Comparison of ENCODE assay signal across 10 cellular contexts in genomic region chr6:15551798-15552197, GRCh38.
DNase-seq lines count a peak whose midpoint lies in the region; ATAC-seq and TF ChIP-seq lines count a peak whose summit lies in the region.
"Had no signal": no experiment of that assay in that cellular context is flagged by ENCODE, and none has a peak within 500 bp of the region (broad histone marks: within the 10 kb centered on the region; RNA-seq: fewer than 3 reads in every experiment).

No MANE protein-coding gene starts in this region.

- no peak overlapping the region for H2AK5ac ChIP-seq in H9 (ENCODE audit: insufficient read length, low read length)

- H3K9me3 Mint-ChIP-seq in H9 (no peaks in the 10 kb centered on the region), glutamatergic neuron (ENCODE audit: unreplicated experiment) (no peaks in the 10 kb centered on the region)

- no peak overlapping the region for H2BK20ac ChIP-seq in H9 (ENCODE audit: low read depth, low read length, poor library complexity, severe bottlenecking)

- no peak overlapping the region for H3K14ac ChIP-seq in H9 (ENCODE audit: insufficient read depth, low read length)

- no CpG with 5 or more reads among the region's 6 CpGs for WGBS in H9 (ENCODE audit: extremely low coverage, insufficient read length, low lambda C conversion rate)
- 28 to 37% (median 35%) methylated on average over 6 of the region's 6 CpGs for WGBS in heart left ventricle, 4 donors

- no peaks in the 10 kb centered on the region; the same call in 1 of the 2 replicates for H3K27me3 Mint-ChIP-seq in H9 (ENCODE audit: low read depth)
- peaks cover 2% of the 10 kb centered on the region for H3K27me3 Mint-ChIP-seq in glutamatergic neuron (ENCODE audit: unreplicated experiment)

- no peak overlapping the region for H2AFZ ChIP-seq in H9 (ENCODE audit: low read length)

- no peak for DNase-seq in H9
- DNase-seq in heart left ventricle = peak in 3 of 5 donors; percentile 18 to 29 (median 28)
- DNase-seq in gastrocnemius medialis = no peak
- no peak for DNase-seq in glutamatergic neuron
- no peak for DNase-seq in inferior parietal cortex (ENCODE audit: extremely low spot score)
- DNase-seq: amniotic stem cell; foreskin keratinocyte; stimulated activated naive CD4-positive, alpha-beta T cell had no signal

- H3K4me3 ChIP-seq in heart left ventricle (no peak overlapping the region), gastrocnemius medialis (no peak overlapping the region)

- H3K27ac Mint-ChIP-seq in H9 = peak overlapping the region in 2 of 3 experiments; percentile 20 to 77; a peak in 3 of 7 replicates
- H3K27ac Mint-ChIP-seq in glutamatergic neuron (ENCODE audit: unreplicated experiment) = no peak overlapping the region

- no peak overlapping the region for H3T11ph ChIP-seq in H9 (ENCODE audit: low read length)

- no peak for TF ChIP-seq CTCF in H9 (conservative IDR thresholded peaks at IDR 0.05)
- no peak for TF ChIP-seq CTCF in heart left ventricle (IDR thresholded peaks at IDR 0.05)
- TF ChIP-seq CTCF in gastrocnemius medialis (IDR thresholded peaks at IDR 0.05 in 4 of 5, conservative IDR thresholded peaks at IDR 0.05 in 1 of 5) = no peak
- TF ChIP-seq CTCF in glutamatergic neuron (IDR thresholded peaks at IDR 0.05; ENCODE audit: partially characterized antibody, unreplicated experiment) = no peak

- no peak for TF ChIP-seq POLR2A in heart left ventricle (IDR thresholded peaks at IDR 0.05)
- TF ChIP-seq POLR2A in gastrocnemius medialis (IDR thresholded peaks at IDR 0.05) = no peak

- in situ Hi-C loops in gastrocnemius medialis (cut with MboI; ENCODE audit: low sequenced_read_pairs in 4 of 4) = no loop called here

- H3K36me3 Mint-ChIP-seq in H9 (ENCODE audit: insufficient read depth in 1 of 3, low read depth in 3 of 3) (peaks cover 0 to 10% (median 2%) of the 10 kb centered on the region in 3 experiments; a peak in 2 of 7 replicates), glutamatergic neuron (ENCODE audit: unreplicated experiment) (no peaks in the 10 kb centered on the region)

- H3K4me3 Mint-ChIP-seq in H9 (no peak overlapping the region), glutamatergic neuron (ENCODE audit: unreplicated experiment) (no peak overlapping the region)

- H3K4ac ChIP-seq in H9 (ENCODE audit: low read depth, low read length) = no peak overlapping the region

- H3K4me1 Mint-ChIP-seq in H9 = peaks cover 51 to 64% of the 10 kb centered on the region in 2 experiments
- peaks cover 12% of the 10 kb centered on the region for H3K4me1 Mint-ChIP-seq in glutamatergic neuron (ENCODE audit: low read depth, unreplicated experiment)

- H3K9me3 ChIP-seq in H9 (ENCODE audit: control insufficient read depth, low read depth, low read length) = no peaks in the 10 kb centered on the region
- no peaks in the 10 kb centered on the region for H3K9me3 ChIP-seq in heart left ventricle
- H3K9me3 ChIP-seq in gastrocnemius medialis = no peaks in the 10 kb centered on the region

- H3K27ac ChIP-seq in H9 (ENCODE audit: insufficient read length, low read depth, low read length) = no peak overlapping the region
- peak overlapping the region in 6 of 12 donors; percentile 10 to 43 (median 38) for H3K27ac ChIP-seq in heart left ventricle
- H3K27ac ChIP-seq in gastrocnemius medialis = peak overlapping the region in 3 of 4 donors; percentile 16 to 40 (median 22)
- H3K27ac ChIP-seq: foreskin keratinocyte had no signal

- H3K4me1 ChIP-seq in H9 (ENCODE audit: insufficient read depth, low read length) (peaks cover 14% of the 10 kb centered on the region), heart left ventricle (peaks cover 0 to 64% (median 25%) of the 10 kb centered on the region in 12 donors), gastrocnemius medialis (peaks cover 11 to 22% of the 10 kb centered on the region in 2 donors)
- H3K4me1 ChIP-seq: foreskin keratinocyte had no signal

- H3K36me3 ChIP-seq in heart left ventricle (no peaks in the 10 kb centered on the region), gastrocnemius medialis (no peaks in the 10 kb centered on the region)

- H3K56ac ChIP-seq in H9 (ENCODE audit: insufficient read length, low read depth, low read length) = no peak overlapping the region

- H3K23me2 ChIP-seq in H9 (ENCODE audit: insufficient read length, low read depth, low read length, poor library complexity, severe bottlenecking) = no peaks in the 10 kb centered on the region

- H4K5ac ChIP-seq in H9 (ENCODE audit: insufficient read length, low read depth, low read length) = no peak overlapping the region

- no peak overlapping the region for H2BK15ac ChIP-seq in H9 (ENCODE audit: low read depth, low read length)

- no peak overlapping the region for H3K23ac ChIP-seq in H9 (ENCODE audit: insufficient read length, low read depth, low read length)

- H4K20me1 ChIP-seq in H9 (ENCODE audit: control insufficient read depth, insufficient read depth, insufficient read length) = no peaks in the 10 kb centered on the region

- no peak overlapping the region for H4K91ac ChIP-seq in H9 (ENCODE audit: insufficient read length, low read depth, low read length)

- ATAC-seq in heart left ventricle (peak; percentile 47 to 81 (median 61)), gastrocnemius medialis (peak; percentile 38 to 45), GM19328 (IDR thresholded peaks at IDR 0.05; ENCODE audit: unreplicated experiment) (no peak)
- ATAC-seq: foreskin keratinocyte had no signal

- H3K27me3 ChIP-seq in H9 (ENCODE audit: insufficient read depth, low read length) (no peaks in the 10 kb centered on the region; the same call in 1 of the 2 replicates), heart left ventricle (no peaks in the 10 kb centered on the region), gastrocnemius medialis (no peaks in the 10 kb centered on the region)
- H3K27me3 ChIP-seq: foreskin keratinocyte had no signal

- H3K9ac ChIP-seq in H9 (ENCODE audit: extremely low read depth, insufficient read length, low read length) = no peak overlapping the region

- no peak overlapping the region for H3K18ac ChIP-seq in H9 (ENCODE audit: insufficient read length, low read depth, low read length)

- H3K4me2 ChIP-seq in H9 (ENCODE audit: insufficient read depth, insufficient read length, low read length) = no peak overlapping the region

- no peak overlapping the region for H2BK120ac ChIP-seq in H9 (ENCODE audit: low read depth, low read length, poor library complexity, severe bottlenecking)

- no peak overlapping the region for H4K8ac ChIP-seq in H9 (replicated peaks; ENCODE audit: insufficient read length, low read depth, low read length)

- H2BK5ac ChIP-seq in H9 (ENCODE audit: insufficient read length, low read length) = no peak overlapping the region

- H3K79me1 ChIP-seq in H9 (ENCODE audit: insufficient read depth, low read depth, low read length, poor library complexity, severe bottlenecking) = no peaks in the 10 kb centered on the region

- H3K79me2 ChIP-seq in H9 (ENCODE audit: insufficient read depth, low read length) = no peaks in the 10 kb centered on the region

- no peak overlapping the region for H2BK12ac ChIP-seq in H9 (ENCODE audit: insufficient read length, low read depth, low read length)

- intact Hi-C loops in heart left ventricle (cut with DNase I) = loop anchor here in 1 of 10 donors (10.0 kb wide), 1 partner anchor 73 kb away; no protein-coding TSS in a partner anchor
- intact Hi-C loops in gastrocnemius medialis (cut with DNase I; ENCODE audit: low total_unique reads) = no loop called here

TF ChIP-seq in PFSK-1, 5 proteins besides CTCF, POLR2A, EP300 and RAD21:
- TF ChIP-seq SIN3A (IDR thresholded peaks at IDR 0.05; ENCODE audit: borderline replicate concordance, insufficient read depth, low read length) (peak; percentile 91; the same call in 1 of the 2 replicates), REST (IDR thresholded peaks at IDR 0.05; ENCODE audit: insufficient read depth in 1 of 2, low read depth in 2 of 2, low read length in 2 of 2) (no peak), FOXP2 (optimal IDR thresholded peaks at IDR 0.05; ENCODE audit: borderline replicate concordance, extremely low read depth, extremely low read length, insufficient read depth) (peak; percentile 100)

Comparison
In these comparisons a context has a peak if more than half of its experiments do, and no peak if none do; other contexts are left out.
1. DNase-seq: peak in heart left ventricle (3 of 5); none in H9 (single experiment), gastrocnemius medialis (0 of 2), glutamatergic neuron (single experiment) and inferior parietal cortex (single experiment).